12 cellular contexts compared by ENCODE assay signal in the genomic region with DNA sequence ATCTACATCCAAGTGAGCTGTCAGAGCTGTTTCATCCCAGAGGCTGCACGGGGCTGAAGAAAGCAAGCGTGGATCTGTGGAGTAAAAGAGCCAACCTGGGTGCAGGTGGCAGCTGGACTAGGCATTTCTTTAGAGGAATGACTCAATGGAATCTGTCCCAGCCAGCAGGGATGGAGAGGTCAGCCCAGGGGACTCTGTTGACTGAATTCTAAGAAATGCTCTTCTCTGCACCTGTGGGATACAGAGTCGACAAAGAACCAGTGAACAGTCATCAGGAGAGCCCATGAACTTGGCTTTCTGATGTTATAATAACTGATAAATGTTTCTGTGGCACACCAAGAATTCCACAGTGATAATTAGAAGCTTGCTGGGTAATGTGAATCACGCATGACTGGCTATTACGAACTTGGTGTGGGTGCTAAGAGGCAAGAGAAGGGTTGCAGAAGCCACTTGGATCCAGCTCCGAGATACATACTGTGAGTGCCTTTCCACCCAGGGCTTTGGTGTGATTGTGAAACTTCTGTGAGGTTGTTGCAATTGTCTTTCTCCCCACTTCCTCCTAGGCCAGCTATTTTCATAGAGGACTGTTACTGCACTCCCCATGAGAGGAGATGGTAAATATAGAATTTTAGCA. TPM values are rescaled to one million over a fixed set of nuclear protein-coding genes. Genes with fewer than 3 reads are reported as not detected.
A peak's percentile ranks its signal among the peaks of the same experiment; 100 is the strongest.
DNase-seq lines count a peak whose midpoint lies in the region; ATAC-seq and TF ChIP-seq lines count a peak whose summit lies in the region.
"Had no signal": no experiment of that assay in that cellular context is flagged by ENCODE, and none has a peak within 500 bp of the region (broad histone marks: within the 10 kb centered on the region; RNA-seq: fewer than 3 reads in every experiment).

No MANE protein-coding gene starts in this region.

- no peak overlapping the region for H3K4me3 ChIP-seq in OCI-LY7 (ENCODE audit: low read depth, low read length, poor library complexity, severe bottlenecking)

- no peak for TF ChIP-seq CTCF in OCI-LY7 (conservative IDR thresholded peaks at IDR 0.05; ENCODE audit: low read length)

- no peaks in the 10 kb centered on the region for H3K9me3 ChIP-seq in OCI-LY7 (ENCODE audit: low read length)

- POLR2A ChIA-PET in OCI-LY7 (lab: Charles Lee), result interaction anchor here (0.5 to 1.1 kb wide), 4 partner anchors 23 to 163 kb away, joined by 3 to 12 read pairs (median 3); no protein-coding TSS in a partner anchor

- H3K36me3 ChIP-seq in OCI-LY7 (ENCODE audit: insufficient read depth, low read length), result no peaks in the 10 kb centered on the region

- H3K79me2 ChIP-seq in OCI-LY7 (ENCODE audit: insufficient read depth, low read depth, low read length), result no peaks in the 10 kb centered on the region
- H3K79me2 ChIP-seq: parathyroid adenoma had no signal

- no peak for DNase-seq in OCI-LY7 (ENCODE audit: low spot score)
- DNase-seq in glomerular visceral epithelial cell (ENCODE audit: extremely low spot score), result peak; percentile 66
- DNase-seq in substantia nigra (lab: John Stamatoyannopoulos, UW), result peak in 4 of 49 donors; percentile 10 to 32 (median 15)
- DNase-seq in NCI-H1436 (lab: John Stamatoyannopoulos, UW), result no peak
- no peak for DNase-seq in posterior cingulate gyrus
- DNase-seq: activated CD8-positive, alpha-beta T cell treated with anti-CD3 and anti-CD28 coated beads, Interleukin-2, amount 10 ng/mL, durations not matched to agents 7 days and 5 days had no signal

- H3K4me1 ChIP-seq in OCI-LY7 (ENCODE audit: insufficient read depth, low read length, poor library complexity, severe bottlenecking), result no peaks in the 10 kb centered on the region

- H3K4me2 ChIP-seq in OCI-LY7 (ENCODE audit: low read length), result no peak overlapping the region
- H3K4me2 ChIP-seq: KMS-11 had no signal

- ATAC-seq in GM18868 (IDR thresholded peaks at IDR 0.05; ENCODE audit: unreplicated experiment) (peak; percentile 84), HG02798 (IDR thresholded peaks at IDR 0.05; ENCODE audit: poor library complexity, unreplicated experiment) (no peak)
- ATAC-seq: activated CD8-positive, alpha-beta T cell treated with anti-CD3 and anti-CD28 coated beads, Interleukin-2, amount 10 ng/mL, durations not matched to agents 7 days and 5 days had no signal

- H3K27ac ChIP-seq in OCI-LY7 (ENCODE audit: low read depth, low read length, poor library complexity, severe bottlenecking) (no peak overlapping the region), substantia nigra (ENCODE audit: low read depth, low read length, poor library complexity, severe bottlenecking) (peak overlapping the region; percentile 31)
- H3K27ac ChIP-seq: KMS-11, parathyroid adenoma, RWPE1 had no signal

- no TSS peak for BruUV-seq in OCI-LY7 (replicated peaks; lab: Mats Ljungman, UMichigan)

- no peaks in the 10 kb centered on the region for H3K9me2 ChIP-seq in OCI-LY7 (ENCODE audit: insufficient read depth, low read length)

- intact Hi-C loops in OCI-LY7 (cut with micrococcal nuclease; ENCODE audit: unreplicated experiment) (no loop called here), posterior cingulate gyrus (cut with DNase I) (no loop called here)

- no peaks in the 10 kb centered on the region for H4K20me1 ChIP-seq in OCI-LY7 (ENCODE audit: insufficient read depth, low read length)

- peak overlapping the region; percentile 46 for H2AFZ ChIP-seq in OCI-LY7 (ENCODE audit: low read length)
- H2AFZ ChIP-seq: parathyroid adenoma had no signal

- CTCF ChIA-PET in OCI-LY7 (lab: Charles Lee; ENCODE audit: unreplicated experiment), result no interaction called here

RNA-seq across cellular contexts. Expression of a gene that starts 16.2 kb away (rescaled TPM):
- total RNA-seq in OCI-LY7 (2014; rRNA removed; shearing (Covaris generic)), result 2.8 and 12.2 TPM in 2 replicates
- 2.6 and 3.3 TPM in 2 replicates for total RNA-seq in OCI-LY7 (2022)
- total RNA-seq: activated CD8-positive, alpha-beta T cell treated with anti-CD3 and anti-CD28 coated beads, Interleukin-2, amount 10 ng/mL, durations not matched to agents 7 days and 5 days had no signal

RNA-seq across cellular contexts. Expression of a gene that starts 56.3 kb away (rescaled TPM):
- 9.0 and 10.7 TPM in 2 replicates for total RNA-seq in OCI-LY7 (2014; rRNA removed; shearing (Covaris generic))
- 6.8 and 13.1 TPM in 2 replicates for total RNA-seq in OCI-LY7 (2022)
- total RNA-seq: activated CD8-positive, alpha-beta T cell treated with anti-CD3 and anti-CD28 coated beads, Interleukin-2, amount 10 ng/mL, durations not matched to agents 7 days and 5 days; bronchial epithelial cell had no signal
